1 cellular context compared by ENCODE assay signal in the genomic region with DNA sequence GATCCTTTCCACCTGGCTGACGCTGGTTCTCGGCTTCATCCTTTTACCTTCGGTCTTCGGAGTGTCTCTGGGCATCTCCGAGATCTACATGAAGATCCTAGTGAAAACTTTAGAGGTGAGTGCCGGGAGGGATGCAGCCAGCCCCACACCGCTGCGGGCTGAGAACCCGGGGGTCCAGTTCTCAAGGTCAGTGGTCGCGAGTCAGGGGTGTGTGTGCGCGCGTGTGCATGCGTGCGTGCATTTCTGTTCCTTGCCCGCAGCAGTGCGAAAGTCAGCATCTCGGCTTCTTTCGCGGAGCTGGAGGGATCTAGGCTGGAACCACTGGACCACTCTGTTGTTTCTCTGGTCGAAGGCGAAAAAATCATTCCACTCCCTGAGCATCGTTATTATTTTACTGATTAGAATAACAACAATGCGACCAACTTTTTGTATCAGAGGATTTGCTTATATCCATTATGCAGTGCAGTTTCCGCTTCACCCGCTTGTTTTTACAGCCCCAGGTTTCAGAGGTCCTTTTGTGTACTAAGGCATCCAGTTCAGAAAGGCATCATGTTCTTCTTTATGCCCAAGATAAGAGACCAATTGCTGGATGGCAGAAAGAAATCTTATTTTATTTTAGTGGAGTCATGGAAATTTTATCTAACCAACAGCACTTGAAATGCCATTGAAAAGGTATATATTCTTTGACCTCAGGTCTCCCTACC.
TF ChIP-seq lines count a peak whose summit lies in the region.

No MANE protein-coding gene starts in this region.

TF ChIP-seq in HCT116, 20 proteins besides CTCF, POLR2A, EP300 and RAD21 (continued from another document):
- TF ChIP-seq ELF1 (IDR thresholded peaks at IDR 0.05; ENCODE audit: borderline replicate concordance, low read depth) (no peak), SP1 (IDR thresholded peaks at IDR 0.05; ENCODE audit: low read depth) (no peak), EZH2 (IDR thresholded peaks at IDR 0.05) (no peak), EZH2phosphoT487 (IDR thresholded peaks at IDR 0.05; ENCODE audit: borderline replicate concordance) (no peak)
- TF ChIP-seq, protein P1, sequence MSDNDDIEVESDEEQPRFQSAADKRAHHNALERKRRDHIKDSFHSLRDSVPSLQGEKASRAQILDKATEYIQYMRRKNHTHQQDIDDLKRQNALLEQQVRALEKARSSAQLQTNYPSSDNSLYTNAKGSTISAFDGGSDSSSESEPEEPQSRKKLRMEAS (IDR thresholded peaks at IDR 0.05): no peak
- TF ChIP-seq, protein P2, sequence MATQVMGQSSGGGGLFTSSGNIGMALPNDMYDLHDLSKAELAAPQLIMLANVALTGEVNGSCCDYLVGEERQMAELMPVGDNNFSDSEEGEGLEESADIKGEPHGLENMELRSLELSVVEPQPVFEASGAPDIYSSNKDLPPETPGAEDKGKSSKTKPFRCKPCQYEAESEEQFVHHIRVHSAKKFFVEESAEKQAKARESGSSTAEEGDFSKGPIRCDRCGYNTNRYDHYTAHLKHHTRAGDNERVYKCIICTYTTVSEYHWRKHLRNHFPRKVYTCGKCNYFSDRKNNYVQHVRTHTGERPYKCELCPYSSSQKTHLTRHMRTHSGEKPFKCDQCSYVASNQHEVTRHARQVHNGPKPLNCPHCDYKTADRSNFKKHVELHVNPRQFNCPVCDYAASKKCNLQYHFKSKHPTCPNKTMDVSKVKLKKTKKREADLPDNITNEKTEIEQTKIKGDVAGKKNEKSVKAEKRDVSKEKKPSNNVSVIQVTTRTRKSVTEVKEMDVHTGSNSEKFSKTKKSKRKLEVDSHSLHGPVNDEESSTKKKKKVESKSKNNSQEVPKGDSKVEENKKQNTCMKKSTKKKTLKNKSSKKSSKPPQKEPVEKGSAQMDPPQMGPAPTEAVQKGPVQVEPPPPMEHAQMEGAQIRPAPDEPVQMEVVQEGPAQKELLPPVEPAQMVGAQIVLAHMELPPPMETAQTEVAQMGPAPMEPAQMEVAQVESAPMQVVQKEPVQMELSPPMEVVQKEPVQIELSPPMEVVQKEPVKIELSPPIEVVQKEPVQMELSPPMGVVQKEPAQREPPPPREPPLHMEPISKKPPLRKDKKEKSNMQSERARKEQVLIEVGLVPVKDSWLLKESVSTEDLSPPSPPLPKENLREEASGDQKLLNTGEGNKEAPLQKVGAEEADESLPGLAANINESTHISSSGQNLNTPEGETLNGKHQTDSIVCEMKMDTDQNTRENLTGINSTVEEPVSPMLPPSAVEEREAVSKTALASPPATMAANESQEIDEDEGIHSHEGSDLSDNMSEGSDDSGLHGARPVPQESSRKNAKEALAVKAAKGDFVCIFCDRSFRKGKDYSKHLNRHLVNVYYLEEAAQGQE (IDR thresholded peaks at IDR 0.05; ENCODE audit: low read depth): no peak
